1 cellular context compared by ENCODE assay signal in genomic region chr22:29581799-29582198, GRCh38.
TF ChIP-seq lines count a peak whose summit lies in the region.

No MANE protein-coding gene starts in this region.

TF ChIP-seq in HCT116, 20 proteins besides CTCF, POLR2A, EP300 and RAD21 (continued from another document):
- TF ChIP-seq CEBPB (IDR thresholded peaks at IDR 0.05; ENCODE audit: low read depth) (no peak), SIN3A (IDR thresholded peaks at IDR 0.05; ENCODE audit: low read depth) (no peak), POLR2AphosphoS5 (IDR thresholded peaks at IDR 0.05; ENCODE audit: low read depth, low read length) (no peak), FOSL1 (IDR thresholded peaks at IDR 0.05; ENCODE audit: low read depth) (no peak), EZH2 (IDR thresholded peaks at IDR 0.05) (no peak), ELF1 (IDR thresholded peaks at IDR 0.05; ENCODE audit: borderline replicate concordance, low read depth) (no peak), TCF7L2 (IDR thresholded peaks at IDR 0.05; ENCODE audit: borderline replicate concordance, extremely low read depth, insufficient read depth, insufficient read length) (no peak), ZBTB33 (IDR thresholded peaks at IDR 0.05; ENCODE audit: extremely low read depth, insufficient replicate concordance, low read length) (no peak), ZFX (IDR thresholded peaks at IDR 0.05) (no peak), MAX (IDR thresholded peaks at IDR 0.05) (no peak), CBX3 (IDR thresholded peaks at IDR 0.05; ENCODE audit: low read depth) (no peak), EZH2phosphoT487 (IDR thresholded peaks at IDR 0.05; ENCODE audit: borderline replicate concordance) (no peak), ZNF274 (IDR thresholded peaks at IDR 0.05; ENCODE audit: low read depth, low read length) (no peak), JUND (IDR thresholded peaks at IDR 0.05) (no peak)
- TF ChIP-seq, protein P1, sequence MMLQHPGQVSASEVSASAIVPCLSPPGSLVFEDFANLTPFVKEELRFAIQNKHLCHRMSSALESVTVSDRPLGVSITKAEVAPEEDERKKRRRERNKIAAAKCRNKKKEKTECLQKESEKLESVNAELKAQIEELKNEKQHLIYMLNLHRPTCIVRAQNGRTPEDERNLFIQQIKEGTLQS (IDR thresholded peaks at IDR 0.05) = no peak
- TF ChIP-seq, protein P2, sequence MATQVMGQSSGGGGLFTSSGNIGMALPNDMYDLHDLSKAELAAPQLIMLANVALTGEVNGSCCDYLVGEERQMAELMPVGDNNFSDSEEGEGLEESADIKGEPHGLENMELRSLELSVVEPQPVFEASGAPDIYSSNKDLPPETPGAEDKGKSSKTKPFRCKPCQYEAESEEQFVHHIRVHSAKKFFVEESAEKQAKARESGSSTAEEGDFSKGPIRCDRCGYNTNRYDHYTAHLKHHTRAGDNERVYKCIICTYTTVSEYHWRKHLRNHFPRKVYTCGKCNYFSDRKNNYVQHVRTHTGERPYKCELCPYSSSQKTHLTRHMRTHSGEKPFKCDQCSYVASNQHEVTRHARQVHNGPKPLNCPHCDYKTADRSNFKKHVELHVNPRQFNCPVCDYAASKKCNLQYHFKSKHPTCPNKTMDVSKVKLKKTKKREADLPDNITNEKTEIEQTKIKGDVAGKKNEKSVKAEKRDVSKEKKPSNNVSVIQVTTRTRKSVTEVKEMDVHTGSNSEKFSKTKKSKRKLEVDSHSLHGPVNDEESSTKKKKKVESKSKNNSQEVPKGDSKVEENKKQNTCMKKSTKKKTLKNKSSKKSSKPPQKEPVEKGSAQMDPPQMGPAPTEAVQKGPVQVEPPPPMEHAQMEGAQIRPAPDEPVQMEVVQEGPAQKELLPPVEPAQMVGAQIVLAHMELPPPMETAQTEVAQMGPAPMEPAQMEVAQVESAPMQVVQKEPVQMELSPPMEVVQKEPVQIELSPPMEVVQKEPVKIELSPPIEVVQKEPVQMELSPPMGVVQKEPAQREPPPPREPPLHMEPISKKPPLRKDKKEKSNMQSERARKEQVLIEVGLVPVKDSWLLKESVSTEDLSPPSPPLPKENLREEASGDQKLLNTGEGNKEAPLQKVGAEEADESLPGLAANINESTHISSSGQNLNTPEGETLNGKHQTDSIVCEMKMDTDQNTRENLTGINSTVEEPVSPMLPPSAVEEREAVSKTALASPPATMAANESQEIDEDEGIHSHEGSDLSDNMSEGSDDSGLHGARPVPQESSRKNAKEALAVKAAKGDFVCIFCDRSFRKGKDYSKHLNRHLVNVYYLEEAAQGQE (IDR thresholded peaks at IDR 0.05; ENCODE audit: low read depth) = no peak
TF ChIP-seq in HCT116: peak in this region for 0.
